ENCODE assay signal across 10 cellular contexts in the genomic region with DNA sequence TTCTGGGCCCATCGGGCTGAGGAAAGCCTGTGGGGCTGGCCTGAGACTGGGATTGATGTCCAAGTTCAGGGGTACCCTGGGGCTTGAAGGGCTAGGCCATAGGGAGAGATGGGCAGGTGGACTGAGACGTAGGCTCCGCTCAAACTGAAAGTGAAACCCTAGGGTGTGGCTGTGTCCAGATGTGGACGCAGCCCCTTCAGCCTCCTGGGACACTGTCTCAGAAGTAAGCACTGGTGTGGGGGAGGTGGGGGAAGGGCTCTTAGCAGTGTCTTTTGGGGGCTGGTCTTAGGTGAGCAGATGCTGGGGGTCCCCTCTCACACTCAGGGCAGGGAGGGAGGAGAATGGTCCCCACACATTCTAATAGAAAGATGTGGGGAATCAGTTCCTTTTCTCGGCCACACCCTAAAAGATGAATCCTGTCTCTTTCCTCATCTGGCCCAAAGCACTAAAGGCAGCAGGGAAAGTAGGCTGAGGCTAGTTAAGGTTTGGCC. TPM values are rescaled to one million over a fixed set of nuclear protein-coding genes. Genes with fewer than 3 reads are reported as not detected.
A peak's percentile ranks its signal among the peaks of the same experiment; 100 is the strongest.
DNase-seq lines count a peak whose midpoint lies in the region; ATAC-seq and TF ChIP-seq lines count a peak whose summit lies in the region.
"Had no signal": no experiment of that assay in that cellular context is flagged by ENCODE, and none has a peak within 500 bp of the region (broad histone marks: within the 10 kb centered on the region; RNA-seq: fewer than 3 reads in every experiment).

No MANE protein-coding gene starts in this region.

- TF ChIP-seq CTCF in Calu3 (IDR thresholded peaks at IDR 0.05; ENCODE audit: unreplicated experiment): no peak

- intact Hi-C loops in Calu3 (cut with micrococcal nuclease; ENCODE audit: unreplicated experiment): no loop called here

- H3K4me3 Mint-ChIP-seq in Calu3 (ENCODE audit: low read depth, unreplicated experiment): peak overlapping the region; percentile 22
- peak overlapping the region; percentile 91 for H3K4me3 Mint-ChIP-seq in activated naive CD8-positive, alpha-beta T cell

- H3K27ac Mint-ChIP-seq in Calu3 (ENCODE audit: unreplicated experiment): no peak overlapping the region
- peak overlapping the region; percentile 99 for H3K27ac Mint-ChIP-seq in activated naive CD8-positive, alpha-beta T cell

- CTCF ChIA-PET in Calu3 (lab: Charles Lee): interaction anchor here (1.2 kb wide), 1 partner anchor 20 kb away, joined by 3 read pairs; no protein-coding TSS in a partner anchor

- DNase-seq in Calu3 (no peak), myocyte (ENCODE audit: low read depth) (peak; percentile 32), retina (no peak), hepatic stellate cell (ENCODE audit: low spot score) (no peak)
- DNase-seq: WERI-Rb-1 had no signal

- ATAC-seq in HG03135 (IDR thresholded peaks at IDR 0.05; ENCODE audit: unreplicated experiment) (peak; percentile 20), GM19467 (IDR thresholded peaks at IDR 0.05; ENCODE audit: unreplicated experiment) (no peak), HG03520 (IDR thresholded peaks at IDR 0.05; ENCODE audit: unreplicated experiment) (no peak)

- H3K27me3 Mint-ChIP-seq in Calu3 (ENCODE audit: unreplicated experiment): peaks cover 23% of the 10 kb centered on the region
- no peaks in the 10 kb centered on the region for H3K27me3 Mint-ChIP-seq in activated naive CD8-positive, alpha-beta T cell

- no TSS peak for BruUV-seq in Calu3 (replicated peaks; lab: Mats Ljungman, UMichigan)

- no peaks in the 10 kb centered on the region for H3K9me3 Mint-ChIP-seq in Calu3 (ENCODE audit: low read depth, unreplicated experiment)
- no peaks in the 10 kb centered on the region for H3K9me3 Mint-ChIP-seq in activated naive CD8-positive, alpha-beta T cell (ENCODE audit: low read depth)

- H3K36me3 Mint-ChIP-seq in Calu3 (ENCODE audit: insufficient read depth, unreplicated experiment): peaks cover 18% of the 10 kb centered on the region
- peaks cover 2% of the 10 kb centered on the region for H3K36me3 Mint-ChIP-seq in activated naive CD8-positive, alpha-beta T cell

- H3K4me1 Mint-ChIP-seq in Calu3 (ENCODE audit: low read depth, unreplicated experiment): peaks cover 22% of the 10 kb centered on the region
- H3K4me1 Mint-ChIP-seq in activated naive CD8-positive, alpha-beta T cell (ENCODE audit: low read depth): peaks cover 78% of the 10 kb centered on the region

RNA-seq across cellular contexts. Expression of a gene that starts 5.5 kb away (rescaled TPM):
- total RNA-seq in Calu3 (2022) (8.5 and 9.6 TPM in 2 replicates), myocyte (56.3 and 110 TPM in 2 replicates)
- 69.5 TPM for polyA plus RNA-seq in myocyte (2012)

RNA-seq across cellular contexts. Expression of a gene that starts 34.7 kb away (rescaled TPM):
- 0.85 and 0.88 TPM in 2 replicates for total RNA-seq in Calu3 (2022)
- total RNA-seq in myocyte: not detected in 2 replicates
- polyA plus RNA-seq in myocyte (2012): not detected
- total RNA-seq: ureter had no signal
